8 cellular contexts compared by ENCODE assay signal in the genomic region with DNA sequence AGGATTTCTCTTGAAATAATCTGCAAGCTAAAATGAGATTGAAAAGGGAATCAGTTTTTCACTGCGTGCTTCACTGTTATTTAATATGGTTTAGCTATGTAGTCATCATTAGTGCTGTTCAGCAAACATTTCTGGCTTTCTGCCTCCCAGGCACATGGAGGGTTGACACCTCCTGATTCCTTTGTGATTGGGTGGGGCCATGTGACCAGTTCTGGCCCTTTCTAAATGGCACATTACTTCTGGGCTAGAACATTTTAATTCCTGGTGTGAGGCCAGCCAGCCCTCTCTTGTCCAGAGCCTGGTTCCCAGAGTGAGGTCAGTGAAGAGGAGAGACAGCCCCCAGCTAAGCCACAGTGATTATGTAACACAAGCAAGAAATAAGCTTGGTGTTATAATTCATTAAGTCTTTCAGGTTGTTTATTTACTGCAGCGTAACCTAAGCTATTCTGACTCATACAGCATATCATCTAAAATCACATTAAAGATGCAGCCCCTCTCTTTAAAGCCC. TPM values are rescaled to one million over a fixed set of nuclear protein-coding genes. Genes with fewer than 3 reads are reported as not detected.
A peak's percentile ranks its signal among the peaks of the same experiment; 100 is the strongest.
DNase-seq lines count a peak whose midpoint lies in the region; ATAC-seq and TF ChIP-seq lines count a peak whose summit lies in the region.

No MANE protein-coding gene starts in this region.

- TF ChIP-seq POLR2A in breast epithelium (IDR thresholded peaks at IDR 0.05): no peak

- H3K27ac ChIP-seq in breast epithelium: peak overlapping the region; percentile 28 to 72
- H3K27ac ChIP-seq in tibial artery: no peak overlapping the region

- H3K36me3 ChIP-seq in MG63: no peaks in the 10 kb centered on the region
- no peaks in the 10 kb centered on the region for H3K36me3 ChIP-seq in breast epithelium
- no peaks in the 10 kb centered on the region for H3K36me3 ChIP-seq in tibial artery

- H3K9me3 ChIP-seq in MG63 (no peaks in the 10 kb centered on the region), breast epithelium (no peaks in the 10 kb centered on the region), tibial artery (no peaks in the 10 kb centered on the region)

- H3K4me3 ChIP-seq in MG63 (no peak overlapping the region), breast epithelium (no peak overlapping the region), tibial artery (no peak overlapping the region)

- ATAC-seq in GM19452 (IDR thresholded peaks at IDR 0.05; ENCODE audit: unreplicated experiment): no peak
- ATAC-seq in GM21717 (IDR thresholded peaks at IDR 0.05; ENCODE audit: unreplicated experiment): no peak

- H3K27me3 ChIP-seq in MG63 (no peaks in the 10 kb centered on the region), breast epithelium (no peaks in the 10 kb centered on the region), tibial artery (no peaks in the 10 kb centered on the region)

- intact Hi-C loops in breast epithelium (cut with DNase I; ENCODE audit: low total_unique reads) (no loop called here), tibial artery (cut with DNase I; ENCODE audit: low total_unique reads) (no loop called here)

- no peak for TF ChIP-seq CTCF in breast epithelium (IDR thresholded peaks at IDR 0.05)
- no peak for TF ChIP-seq CTCF in tibial artery (IDR thresholded peaks at IDR 0.05)

- no peaks in the 10 kb centered on the region for H3K4me1 ChIP-seq in breast epithelium
- H3K4me1 ChIP-seq in tibial artery: peaks cover 0 to 3% (median 0%) of the 10 kb centered on the region in 4 donors

- DNase-seq in MG63 (peak; percentile 99), breast epithelium (ENCODE audit: low spot score in 2 of 2) (peak in 1 of 2 donors; percentile 88), kidney glomerular epithelial cell (lab: John Stamatoyannopoulos, UW) (peak; percentile 91), tibial artery (peak; percentile 85 to 89), iPS-NIHi7 (ENCODE audit: extremely low spot score) (no peak)
- no peak for DNase-seq in activated CD4-positive, alpha-beta T cell treated with anti-CD3 and anti-CD28 coated beads for 4 hours

RNA-seq across cellular contexts. Expression of gene ARSI, which starts 17.4 kb away (rescaled TPM):
- total RNA-seq in MG63 (2014; rRNA removed; shearing (Covaris generic); ENCODE audit: low replicate concordance): 38.8 and 45.4 TPM in 2 replicates
- total RNA-seq in breast epithelium: 1 to 10 TPM in 1 of 3 donors, under 1 TPM in 2; 0.48 to 1.3 (median 0.98) TPM

RNA-seq across cellular contexts. Expression of gene CAMK2A, which starts 30.5 kb away (rescaled TPM):
- total RNA-seq in MG63 (2014; rRNA removed; shearing (Covaris generic); ENCODE audit: low replicate concordance): 0.56 TPM in 1 of 2 replicates, not detected in the other
- under 1 TPM in 1 of 3 donors, not detected in 2; under 0.01 TPM for total RNA-seq in breast epithelium

RNA-seq across cellular contexts. Expression of gene TCOF1, which starts 37.4 kb away (rescaled TPM):
- 76.0 and 118 TPM in 2 replicates for total RNA-seq in MG63 (2014; rRNA removed; shearing (Covaris generic); ENCODE audit: low replicate concordance)
- total RNA-seq in breast epithelium: 10 to 100 TPM; 20.6 to 37.7 (median 36.1) TPM

Comparison
In these comparisons a context has a peak if more than half of its experiments do, and no peak if none do; other contexts are left out.
1. DNase-seq: peak in MG63 (single experiment), kidney glomerular epithelial cell (single experiment) and tibial artery (2 of 2); none in iPS-NIHi7 (single experiment) and activated CD4-positive, alpha-beta T cell treated with anti-CD3 and anti-CD28 coated beads for 4 hours (0 of 2).
2. H3K27ac ChIP-seq: peak in breast epithelium (2 of 2); none in tibial artery (0 of 2).
3. RNA of gene ARSI, which starts 17.4 kb away (total RNA-seq): 38.8 to 45.4 TPM in MG63; 0.48 to 1.3 TPM in breast epithelium; every median in the first group is over 10 times any median in the second.